In genomic region chr3:56782215-56782614, GRCh38 we compare ENCODE assay signal across 12 cellular contexts. TPM values are rescaled to one million over a fixed set of nuclear protein-coding genes. Genes with fewer than 3 reads are reported as not detected.
DNase-seq lines count a peak whose midpoint lies in the region; ATAC-seq and TF ChIP-seq lines count a peak whose summit lies in the region.
"Had no signal": no experiment of that assay in that cellular context is flagged by ENCODE, and none has a peak within 500 bp of the region (broad histone marks: within the 10 kb centered on the region; RNA-seq: fewer than 3 reads in every experiment).

No MANE protein-coding gene starts in this region.

- H3K27me3 ChIP-seq in right lobe of liver (peaks cover 0 to 2% of the 10 kb centered on the region in 2 donors), stomach (no peaks in the 10 kb centered on the region), WERI-Rb-1 (ENCODE audit: insufficient read depth, low read depth, severe bottlenecking) (no peaks in the 10 kb centered on the region)

- H3K9me3 Mint-ChIP-seq in activated T-cell treated with anti-CD3 and anti-CD28 coated beads, Interleukin-2, amount 50 U/mL, for 24 hours: no peaks in the 10 kb centered on the region
- H3K9me3 Mint-ChIP-seq in activated CD8-positive, alpha-beta T cell treated with anti-CD3 and anti-CD28 coated beads, Interleukin-2, amount 10 ng/mL, durations not matched to agents 7 days and 5 days (ENCODE audit: insufficient read depth): no peaks in the 10 kb centered on the region

- 22% methylated on average over 4 of the region's 4 CpGs for WGBS in right lobe of liver (ENCODE audit: insufficient coverage, low coverage, low lambda C conversion rate, missing lambda C conversion rate)
- WGBS in stomach, 5 donors: 29 to 49% (median 46%) methylated on average over 4 of the region's 4 CpGs

- H3K4me1 ChIP-seq in right lobe of liver (peaks cover 0 to 43% (median 16%) of the 10 kb centered on the region in 4 donors), stomach (peaks cover 46 to 70% (median 57%) of the 10 kb centered on the region in 4 donors)

- no peak for TF ChIP-seq EP300 in stomach (IDR thresholded peaks at IDR 0.05)

- intact Hi-C loops in right lobe of liver (cut with DNase I): no loop called here
- intact Hi-C loops in stomach (cut with DNase I; ENCODE audit: low total_unique reads): no loop called here

- no peak for TF ChIP-seq POLR2A in right lobe of liver (IDR thresholded peaks at IDR 0.05)
- no peak for TF ChIP-seq POLR2A in stomach (IDR thresholded peaks at IDR 0.05)

- no peak for TF ChIP-seq CTCF in right lobe of liver (IDR thresholded peaks at IDR 0.05)
- TF ChIP-seq CTCF in stomach (IDR thresholded peaks at IDR 0.05): no peak
- no peak for TF ChIP-seq CTCF in WERI-Rb-1 (IDR thresholded peaks at IDR 0.05; ENCODE audit: low read depth, low read length)

- H3K27ac ChIP-seq in right lobe of liver (no peak overlapping the region), stomach (peak overlapping the region; percentile 68 to 88 (median 71)), WERI-Rb-1 (no peak overlapping the region)

- POLR2A ChIA-PET in activated CD8-positive, alpha-beta T cell treated with anti-CD3 and anti-CD28 coated beads, Interleukin-2, amount 10 ng/mL, durations not matched to agents 7 days and 5 days (lab: Charles Lee): interaction anchor here (0.6 to 10.3 kb wide), 9 partner anchors 9 to 225 kb away, joined by 3 to 309 read pairs (median 6); partner anchors contain the start of genes ARHGEF3, CCDC66 and TASOR

- H3K9me3 ChIP-seq in right lobe of liver: no peaks in the 10 kb centered on the region
- H3K9me3 ChIP-seq in stomach: no peaks in the 10 kb centered on the region
- H3K9me3 ChIP-seq in WERI-Rb-1 (ENCODE audit: severe bottlenecking): no peaks in the 10 kb centered on the region

- no peak for ATAC-seq in activated CD8-positive, alpha-beta T cell treated with anti-CD3 and anti-CD28 coated beads, Interleukin-2, amount 10 ng/mL, durations not matched to agents 7 days and 5 days
- ATAC-seq in right lobe of liver: peak; percentile 55 to 77 (median 64)
- ATAC-seq in HG03342 (IDR thresholded peaks at IDR 0.05; ENCODE audit: unreplicated experiment): no peak
- ATAC-seq: activated CD4-positive, CD25-positive, alpha-beta regulatory T cell treated with anti-CD3 and anti-CD28 coated beads, Interleukin-2, amount 50 U/mL, for 24 hours had no signal

- H3K4me3 ChIP-seq in right lobe of liver (no peak overlapping the region), stomach (no peak overlapping the region), WERI-Rb-1 (ENCODE audit: low read depth, low read length) (no peak overlapping the region)

- H3K36me3 Mint-ChIP-seq in activated T-cell treated with anti-CD3 and anti-CD28 coated beads, Interleukin-2, amount 50 U/mL, for 24 hours (ENCODE audit: low read depth): peaks cover 70% of the 10 kb centered on the region
- H3K36me3 Mint-ChIP-seq in activated CD8-positive, alpha-beta T cell treated with anti-CD3 and anti-CD28 coated beads, Interleukin-2, amount 10 ng/mL, durations not matched to agents 7 days and 5 days (ENCODE audit: low read depth): peaks cover 78% of the 10 kb centered on the region

- no peak for DNase-seq in activated T-cell treated with anti-CD3 and anti-CD28 coated beads, Interleukin-2, amount 50 U/mL, for 24 hours
- no peak for DNase-seq in activated T-cell treated with anti-CD3 and anti-CD28 coated beads for 4 hours
- no peak for DNase-seq in activated CD8-positive, alpha-beta T cell treated with anti-CD3 and anti-CD28 coated beads, Interleukin-2, amount 10 ng/mL, durations not matched to agents 7 days and 5 days
- peak in 1 of 3 donors; percentile 27 for DNase-seq in right lobe of liver
- DNase-seq in stomach: no peak
- no peak for DNase-seq in NCI-H2081 treated with DMSO at 0.1 percent for 48 hours (lab: John Stamatoyannopoulos, UW)
- no peak for DNase-seq in WERI-Rb-1
- DNase-seq: NCI-H226, posterior cingulate gyrus, RPMI8226 had no signal

- peak overlapping the region; percentile 96 for H3K27ac Mint-ChIP-seq in activated T-cell treated with anti-CD3 and anti-CD28 coated beads, Interleukin-2, amount 50 U/mL, for 24 hours
- H3K27ac Mint-ChIP-seq in activated CD8-positive, alpha-beta T cell treated with anti-CD3 and anti-CD28 coated beads, Interleukin-2, amount 10 ng/mL, durations not matched to agents 7 days and 5 days: peak overlapping the region; percentile 91

- no peaks in the 10 kb centered on the region for H3K27me3 Mint-ChIP-seq in activated T-cell treated with anti-CD3 and anti-CD28 coated beads, Interleukin-2, amount 50 U/mL, for 24 hours
- H3K27me3 Mint-ChIP-seq in activated CD8-positive, alpha-beta T cell treated with anti-CD3 and anti-CD28 coated beads, Interleukin-2, amount 10 ng/mL, durations not matched to agents 7 days and 5 days (ENCODE audit: low read depth): no peaks in the 10 kb centered on the region

- CTCF ChIA-PET in activated CD8-positive, alpha-beta T cell treated with anti-CD3 and anti-CD28 coated beads, Interleukin-2, amount 10 ng/mL, durations not matched to agents 7 days and 5 days (lab: Charles Lee): interaction anchor here (0.9 to 5.7 kb wide), 11 partner anchors 10 to 207 kb away, joined by 3 to 97 read pairs (median 7); partner anchors contain the start of gene ARHGEF3

- peaks cover 93% of the 10 kb centered on the region for H3K4me1 Mint-ChIP-seq in activated T-cell treated with anti-CD3 and anti-CD28 coated beads, Interleukin-2, amount 50 U/mL, for 24 hours (ENCODE audit: low read depth)
- peaks cover 98% of the 10 kb centered on the region for H3K4me1 Mint-ChIP-seq in activated CD8-positive, alpha-beta T cell treated with anti-CD3 and anti-CD28 coated beads, Interleukin-2, amount 10 ng/mL, durations not matched to agents 7 days and 5 days (ENCODE audit: low read depth)

- H3K36me3 ChIP-seq in right lobe of liver: no peaks in the 10 kb centered on the region
- H3K36me3 ChIP-seq in stomach: no peaks in the 10 kb centered on the region
- H3K36me3 ChIP-seq in WERI-Rb-1: no peaks in the 10 kb centered on the region

- peak overlapping the region; percentile 60 for H3K4me3 Mint-ChIP-seq in activated T-cell treated with anti-CD3 and anti-CD28 coated beads, Interleukin-2, amount 50 U/mL, for 24 hours
- H3K4me3 Mint-ChIP-seq in activated CD8-positive, alpha-beta T cell treated with anti-CD3 and anti-CD28 coated beads, Interleukin-2, amount 10 ng/mL, durations not matched to agents 7 days and 5 days: peak overlapping the region; percentile 74

RNA-seq across cellular contexts. Expression of gene ARHGEF3, which starts 19.5 kb away (rescaled TPM):
- total RNA-seq in activated CD8-positive, alpha-beta T cell treated with anti-CD3 and anti-CD28 coated beads, Interleukin-2, amount 10 ng/mL, durations not matched to agents 7 days and 5 days: 100 to 1,000 TPM in 1 of 2 experiments, 10 to 100 TPM in 1; 94.6 to 101 TPM
- total RNA-seq in right lobe of liver: 1 to 10 TPM; 1.0 to 2.9 (median 1.6) TPM
- 10 to 100 TPM in 4 of 5 donors, 1 to 10 TPM in 1; 6.2 to 23.8 (median 17.5) TPM for total RNA-seq in stomach
- polyA plus RNA-seq in stomach: 10 to 100 TPM in 1 of 3 donors, 1 to 10 TPM in 2; 8.2 to 12.7 (median 9.2) TPM

Comparison
In these comparisons a context has a peak if more than half of its experiments do, and no peak if none do; other contexts are left out.
1. ATAC-seq: peak in right lobe of liver (4 of 4); none in activated CD8-positive, alpha-beta T cell treated with anti-CD3 and anti-CD28 coated beads, Interleukin-2, amount 10 ng/mL, durations not matched to agents 7 days and 5 days (single experiment) and HG03342 (single experiment).
2. H3K27ac ChIP-seq: peak in stomach (5 of 5); none in right lobe of liver (0 of 3) and WERI-Rb-1 (single experiment).